ENCODE assay signal across 10 cellular contexts in genomic region chr2:136765256-136765735, GRCh38. TPM values are rescaled to one million over a fixed set of nuclear protein-coding genes. Genes with fewer than 3 reads are reported as not detected.
DNase-seq lines count a peak whose midpoint lies in the region; ATAC-seq and TF ChIP-seq lines count a peak whose summit lies in the region.
"Had no signal": no experiment of that assay in that cellular context is flagged by ENCODE, and none has a peak within 500 bp of the region (broad histone marks: within the 10 kb centered on the region; RNA-seq: fewer than 3 reads in every experiment).

Gene THSD7B (plus strand): TSS chr2:136765545. CDS start chr2:136882179, 116,634 bp downstream.

- H3K9me3 Mint-ChIP-seq in activated CD4-positive, alpha-beta memory T cell treated with anti-CD3 and anti-CD28 coated beads for 36 hours: no peaks in the 10 kb centered on the region
- no peaks in the 10 kb centered on the region for H3K9me3 Mint-ChIP-seq in activated CD4-positive, alpha-beta memory T cell treated with anti-CD3 and anti-CD28 coated beads, Interleukin-2, amount 10 ng/mL, durations not matched to agents 7 days and 5 days

- TF ChIP-seq EP300 in tibial nerve (IDR thresholded peaks at IDR 0.05): no peak

- H3K27me3 Mint-ChIP-seq in activated CD4-positive, alpha-beta memory T cell treated with anti-CD3 and anti-CD28 coated beads for 36 hours: peaks cover 49% of the 10 kb centered on the region
- peaks cover 51% of the 10 kb centered on the region for H3K27me3 Mint-ChIP-seq in activated CD4-positive, alpha-beta memory T cell treated with anti-CD3 and anti-CD28 coated beads, Interleukin-2, amount 10 ng/mL, durations not matched to agents 7 days and 5 days

- H2AFZ ChIP-seq in mammary epithelial cell (ENCODE audit: low read depth, low read length): peak within 1 kb of the TSS; percentile 77

- H3K36me3 ChIP-seq in mammary epithelial cell (ENCODE audit: insufficient read depth, low read length) (no peaks in the 10 kb centered on the region), lower lobe of right lung (no peaks in the 10 kb centered on the region), tibial nerve (no peaks in the 10 kb centered on the region), body of pancreas (replicated peaks in 1 of 2; ENCODE audit: insufficient read depth in 1 of 2, low read depth in 2 of 2) (no peaks in the 10 kb centered on the region)

- H3K9me3 ChIP-seq in mammary epithelial cell (replicated peaks; ENCODE audit: insufficient read depth, low read length): no peaks in the 10 kb centered on the region
- H3K9me3 ChIP-seq in lower lobe of right lung: no peaks in the 10 kb centered on the region
- H3K9me3 ChIP-seq in tibial nerve: no peaks in the 10 kb centered on the region
- H3K9me3 ChIP-seq in body of pancreas: no peaks in the 10 kb centered on the region

- H3K4me3 ChIP-seq in mammary epithelial cell (replicated peaks in 1 of 3; ENCODE audit: insufficient read depth in 1 of 3, low read depth in 2 of 3, low read length in 3 of 3): peak within 1 kb of the TSS; percentile 1 to 42 (median 36)
- H3K4me3 ChIP-seq in lower lobe of right lung: peak within 1 kb of the TSS; percentile 51
- peak within 1 kb of the TSS; percentile 28 to 66 (median 36) for H3K4me3 ChIP-seq in tibial nerve
- H3K4me3 ChIP-seq in body of pancreas: peak within 1 kb of the TSS in 1 of 2 donors; percentile 27

- no peak for TF ChIP-seq CTCF in mammary epithelial cell (conservative IDR thresholded peaks at IDR 0.05 in 1 of 2, IDR thresholded peaks at IDR 0.05 in 1 of 2; ENCODE audit: extremely low read depth in 1 of 2, insufficient read depth in 1 of 2, low read depth in 1 of 2, low read length in 2 of 2)
- no peak for TF ChIP-seq CTCF in lower lobe of right lung (IDR thresholded peaks at IDR 0.05)
- no peak for TF ChIP-seq CTCF in tibial nerve (IDR thresholded peaks at IDR 0.05)
- no peak for TF ChIP-seq CTCF in body of pancreas (IDR thresholded peaks at IDR 0.05)

- no peaks in the 10 kb centered on the region for H3K36me3 Mint-ChIP-seq in activated CD4-positive, alpha-beta memory T cell treated with anti-CD3 and anti-CD28 coated beads for 36 hours
- H3K36me3 Mint-ChIP-seq in activated CD4-positive, alpha-beta memory T cell treated with anti-CD3 and anti-CD28 coated beads, Interleukin-2, amount 10 ng/mL, durations not matched to agents 7 days and 5 days (ENCODE audit: low read depth): no peaks in the 10 kb centered on the region

- H3K27ac Mint-ChIP-seq in activated CD4-positive, alpha-beta memory T cell treated with anti-CD3 and anti-CD28 coated beads for 36 hours: no peak within 1 kb of the TSS
- H3K27ac Mint-ChIP-seq in activated CD4-positive, alpha-beta memory T cell treated with anti-CD3 and anti-CD28 coated beads, Interleukin-2, amount 10 ng/mL, durations not matched to agents 7 days and 5 days: no peak within 1 kb of the TSS

- POLR2A ChIA-PET in activated CD4-positive, alpha-beta memory T cell treated with anti-CD3 and anti-CD28 coated beads for 36 hours (lab: Charles Lee): no interaction called here
- POLR2A ChIA-PET in activated CD4-positive, alpha-beta memory T cell treated with anti-CD3 and anti-CD28 coated beads, Interleukin-2, amount 10 ng/mL, durations not matched to agents 7 days and 5 days (lab: Charles Lee): no interaction called here

- intact Hi-C loops in activated CD4-positive, alpha-beta memory T cell treated with anti-CD3 and anti-CD28 coated beads for 36 hours (cut with micrococcal nuclease): no loop called here
- intact Hi-C loops in mammary epithelial cell (cut with micrococcal nuclease): no loop called here
- intact Hi-C loops in lower lobe of right lung (cut with DNase I): no loop called here
- intact Hi-C loops in body of pancreas (cut with DNase I): no loop called here

- dilution Hi-C loops in mammary epithelial cell (cut with HindIII; ENCODE audit: low sequenced_read_pairs): no loop called here

- peaks cover 11% of the 10 kb centered on the region for H3K4me1 Mint-ChIP-seq in activated CD4-positive, alpha-beta memory T cell treated with anti-CD3 and anti-CD28 coated beads for 36 hours (ENCODE audit: low read depth)
- peaks cover 2% of the 10 kb centered on the region for H3K4me1 Mint-ChIP-seq in activated CD4-positive, alpha-beta memory T cell treated with anti-CD3 and anti-CD28 coated beads, Interleukin-2, amount 10 ng/mL, durations not matched to agents 7 days and 5 days

- in situ Hi-C loops in mammary epithelial cell (cut with MboI; ENCODE audit: low sequenced_read_pairs in 2 of 2): no loop called here

- no peak for DNase-seq in activated CD4-positive, alpha-beta memory T cell treated with anti-CD3 and anti-CD28 coated beads for 36 hours
- no peak for DNase-seq in activated CD4-positive, alpha-beta memory T cell treated with anti-CD3 and anti-CD28 coated beads, Interleukin-2, amount 10 ng/mL, durations not matched to agents 7 days and 5 days
- DNase-seq in mammary epithelial cell: no peak
- DNase-seq in lower lobe of right lung: no peak
- DNase-seq in tibial nerve (ENCODE audit: low spot score in 2 of 2): no peak
- no peak for DNase-seq in body of pancreas
- DNase-seq: cerebellar nuclear complex, SHP77 had no signal

- no peak for TF ChIP-seq POLR2A in tibial nerve (IDR thresholded peaks at IDR 0.05)
- no peak for TF ChIP-seq POLR2A in body of pancreas (IDR thresholded peaks at IDR 0.05)

- ATAC-seq in lower lobe of right lung: peak; percentile 37 to 46
- no peak for ATAC-seq in GM18520 (IDR thresholded peaks at IDR 0.05; ENCODE audit: unreplicated experiment)
- ATAC-seq in GM18519 (IDR thresholded peaks at IDR 0.05; ENCODE audit: low FRiP score, unreplicated experiment): no peak
- no peak for ATAC-seq in body of pancreas

- H3K9ac ChIP-seq in mammary epithelial cell (ENCODE audit: insufficient read depth, low read length): no peak within 1 kb of the TSS

- no peaks in the 10 kb centered on the region for H3K79me2 ChIP-seq in mammary epithelial cell (ENCODE audit: insufficient read depth, low read length)

- no peak within 1 kb of the TSS for H3K27ac ChIP-seq in mammary epithelial cell (ENCODE audit: insufficient read depth, low read depth, low read length)
- no peak within 1 kb of the TSS for H3K27ac ChIP-seq in lower lobe of right lung
- no peak within 1 kb of the TSS for H3K27ac ChIP-seq in tibial nerve
- H3K27ac ChIP-seq in body of pancreas: no peak within 1 kb of the TSS

- H3K27me3 ChIP-seq in mammary epithelial cell (ENCODE audit: insufficient read depth, low read length) (peaks cover 30% of the 10 kb centered on the region), lower lobe of right lung (ENCODE audit: low read depth) (peaks cover 49% of the 10 kb centered on the region), tibial nerve (peaks cover 0 to 32% of the 10 kb centered on the region in 2 donors), body of pancreas (peaks cover 0 to 13% of the 10 kb centered on the region in 2 donors)

- no TSS peak for BruUV-seq in mammary epithelial cell (replicated peaks; lab: Mats Ljungman, UMichigan)

- no peaks in the 10 kb centered on the region for H4K20me1 ChIP-seq in mammary epithelial cell (ENCODE audit: insufficient read depth, low read length)

- peak within 1 kb of the TSS; percentile 20 for H3K4me3 Mint-ChIP-seq in activated CD4-positive, alpha-beta memory T cell treated with anti-CD3 and anti-CD28 coated beads for 36 hours
- H3K4me3 Mint-ChIP-seq in activated CD4-positive, alpha-beta memory T cell treated with anti-CD3 and anti-CD28 coated beads, Interleukin-2, amount 10 ng/mL, durations not matched to agents 7 days and 5 days: no peak within 1 kb of the TSS

- 0% methylated on average over 6 of the region's 43 CpGs for WGBS in mammary epithelial cell (ENCODE audit: low coverage, missing lambda C conversion rate)
- 1 to 2% methylated on average over 41 of the region's 43 CpGs for WGBS in tibial nerve, 2 donors
- 0 to 1% methylated on average over 11 to 41 of the region's 43 CpGs for WGBS in body of pancreas, 2 donors

- H3K4me1 ChIP-seq in mammary epithelial cell (ENCODE audit: insufficient read depth, low read length) (peaks cover 14% of the 10 kb centered on the region), lower lobe of right lung (no peaks in the 10 kb centered on the region), tibial nerve (peaks cover 0 to 35% (median 5%) of the 10 kb centered on the region in 4 donors), body of pancreas (peaks cover 20% of the 10 kb centered on the region)

- CTCF ChIA-PET in activated CD4-positive, alpha-beta memory T cell treated with anti-CD3 and anti-CD28 coated beads for 36 hours (lab: Charles Lee): interaction anchor here (0.7 kb wide), 1 partner anchor 34 kb away, joined by 3 read pairs; no protein-coding TSS in a partner anchor
- CTCF ChIA-PET in activated CD4-positive, alpha-beta memory T cell treated with anti-CD3 and anti-CD28 coated beads, Interleukin-2, amount 10 ng/mL, durations not matched to agents 7 days and 5 days (lab: Charles Lee): no interaction called here
- CTCF ChIA-PET in mammary epithelial cell (lab: Charles Lee; ENCODE audit: low non-redundant PET): no interaction called here

- peak within 1 kb of the TSS; percentile 80 for H3K4me2 ChIP-seq in mammary epithelial cell (ENCODE audit: insufficient read depth, low read depth, low read length)

RNA-seq across cellular contexts. Expression of gene THSD7B, which starts in this region (rescaled TPM):
- not detected for total RNA-seq in activated CD4-positive, alpha-beta memory T cell treated with anti-CD3 and anti-CD28 coated beads for 36 hours
- total RNA-seq in activated CD4-positive, alpha-beta memory T cell treated with anti-CD3 and anti-CD28 coated beads, Interleukin-2, amount 10 ng/mL, durations not matched to agents 7 days and 5 days: not detected
- total RNA-seq in mammary epithelial cell: under 1 TPM in 1 of 2 donors, not detected in 1; under 0.01 TPM
- polyA plus RNA-seq in mammary epithelial cell: 0.02 TPM
- not detected for polyA minus RNA-seq in mammary epithelial cell
- 0.38 TPM for total RNA-seq in lower lobe of right lung
- total RNA-seq in tibial nerve: 10 to 100 TPM in 2 of 4 donors, 1 to 10 TPM in 2; 1.5 to 13.8 (median 6.7) TPM
- under 1 TPM; 0.26 to 0.33 TPM for total RNA-seq in body of pancreas

Comparison
In these comparisons a context has a peak if more than half of its experiments do, and no peak if none do; other contexts are left out.
1. Peak in ATAC-seq and H3K4me3 ChIP-seq in lower lobe of right lung; RNA of the gene not detected or under 1 TPM.